ENCODE assay signal across 18 cellular contexts in genomic region chr10:8617792-8618191, GRCh38.
DNase-seq lines count a peak whose midpoint lies in the region; ATAC-seq, FAIRE-seq and TF ChIP-seq lines count a peak whose summit lies in the region.
"Had no signal": no experiment of that assay in that cellular context is flagged by ENCODE, and none has a peak within 500 bp of the region (broad histone marks: within the 10 kb centered on the region; RNA-seq: fewer than 3 reads in every experiment).

No MANE protein-coding gene starts in this region.

- DNase-seq in A549 (ENCODE audit: low read depth in 1 of 2, low spot score in 1 of 2): peak in 1 of 2 experiments; percentile 31
- DNase-seq in HT1080 (ENCODE audit: low read depth): peak; percentile 29
- peak; percentile 34 for DNase-seq in RCC 7860 (ENCODE audit: low spot score)
- DNase-seq in foreskin keratinocyte: no peak
- DNase-seq in epidermal melanocyte (ENCODE audit: insufficient read length, low spot score): no peak
- no peak for DNase-seq in type B pancreatic cell (ENCODE audit: extremely low spot score, unreplicated experiment)
- no peak for DNase-seq in C1 segment of cervical spinal cord (lab: John Stamatoyannopoulos, UW)
- DNase-seq: 8988T; Caco-2; CD4-positive, CD25-positive, alpha-beta regulatory T cell; DMS153; DMS79; GM23248; HCEC 1CT had no signal

- H3K9me3 Mint-ChIP-seq in type B pancreatic cell: no peaks in the 10 kb centered on the region

- CTCF ChIA-PET in A549 (lab: Yijun Ruan, JAX): no interaction called here

- no peaks in the 10 kb centered on the region for H3K27me3 Mint-ChIP-seq in type B pancreatic cell
- H3K27me3 Mint-ChIP-seq: B cell had no signal

- peaks cover 10% of the 10 kb centered on the region for H3K4me1 Mint-ChIP-seq in type B pancreatic cell (ENCODE audit: unreplicated experiment)

- no peaks in the 10 kb centered on the region for H3K9me3 ChIP-seq in A549
- H3K9me3 ChIP-seq: BLaER1 treated with 17β-estradiol and CSF1 and Interleukin-3, amounts not matched to agents 10 nM and 100 nM had no signal

- H3K27ac Mint-ChIP-seq in type B pancreatic cell: no peak overlapping the region
- H3K27ac Mint-ChIP-seq: B cell; CD4-positive, CD25-positive, alpha-beta regulatory T cell had no signal

- peak overlapping the region; percentile 47 to 61; a peak in 5 of 6 replicates for H3K27ac ChIP-seq in A549
- H3K27ac ChIP-seq in foreskin keratinocyte: peak overlapping the region; percentile 29
- H3K27ac ChIP-seq: BLaER1 treated with 17β-estradiol and CSF1 and Interleukin-3, amounts not matched to agents 10 nM and 100 nM; GM23248 had no signal

- no peak for TF ChIP-seq POLR2A in A549 (IDR thresholded peaks at IDR 0.05; ENCODE audit: low read length)

- POLR2A ChIA-PET in A549 (lab: Yijun Ruan, JAX): no interaction called here

- H3K4me1 ChIP-seq in A549 (peaks cover 39% of the 10 kb centered on the region), foreskin keratinocyte (peaks cover 19% of the 10 kb centered on the region)

- TF ChIP-seq RAD21 in A549 (conservative IDR thresholded peaks at IDR 0.05 in 1 of 2, IDR thresholded peaks at IDR 0.05 in 1 of 2): no peak

- no peaks in the 10 kb centered on the region for H3K27me3 ChIP-seq in foreskin keratinocyte
- H3K27me3 ChIP-seq: BLaER1 treated with 17β-estradiol and CSF1 and Interleukin-3, amounts not matched to agents 10 nM and 100 nM had no signal

- H3K4me2 ChIP-seq in A549: peak overlapping the region; percentile 52; the same call in 1 of the 3 replicates
- H3K4me2 ChIP-seq: BLaER1 treated with 17β-estradiol and CSF1 and Interleukin-3, amounts not matched to agents 10 nM and 100 nM had no signal

- no peak overlapping the region for H3K4me3 ChIP-seq in A549
- H3K4me3 ChIP-seq: BLaER1 treated with 17β-estradiol and CSF1 and Interleukin-3, amounts not matched to agents 10 nM and 100 nM; GM12878; GM23248 had no signal

- H3K36me3 Mint-ChIP-seq in type B pancreatic cell: no peaks in the 10 kb centered on the region
- H3K36me3 Mint-ChIP-seq: CD4-positive, CD25-positive, alpha-beta regulatory T cell had no signal

- ATAC-seq in A549 (peak in 1 of 2 experiments; percentile 49; a peak in 2 of 6 replicates), foreskin keratinocyte (no peak), GM21825 (IDR thresholded peaks at IDR 0.05; ENCODE audit: unreplicated experiment) (no peak)
- ATAC-seq: GM12878 had no signal

- TF ChIP-seq EP300 in A549 (IDR thresholded peaks at IDR 0.05): no peak

- no peak overlapping the region for H3K4me3 Mint-ChIP-seq in type B pancreatic cell
- H3K4me3 Mint-ChIP-seq: B cell; CD4-positive, CD25-positive, alpha-beta regulatory T cell had no signal

- 61% methylated on average over 2 of the region's 2 CpGs for WGBS in A549 (ENCODE audit: missing lambda C conversion rate)

- no peak for FAIRE-seq in A549 (lab: Jason Lieb, UNC)
- FAIRE-seq in RCC 7860 (lab: Jason Lieb, UNC): no peak
- FAIRE-seq: GM12878 had no signal

- TF ChIP-seq CTCF in A549 (IDR thresholded peaks at IDR 0.05) (no peak), foreskin keratinocyte (conservative IDR thresholded peaks at IDR 0.05) (no peak), type B pancreatic cell (conservative IDR thresholded peaks at IDR 0.05) (no peak)

TF ChIP-seq in A549, 52 proteins besides CTCF, POLR2A, EP300 and RAD21:
- no peak for TF ChIP-seq ZC3H11A (IDR thresholded peaks at IDR 0.05)
- TF ChIP-seq, protein P1, sequence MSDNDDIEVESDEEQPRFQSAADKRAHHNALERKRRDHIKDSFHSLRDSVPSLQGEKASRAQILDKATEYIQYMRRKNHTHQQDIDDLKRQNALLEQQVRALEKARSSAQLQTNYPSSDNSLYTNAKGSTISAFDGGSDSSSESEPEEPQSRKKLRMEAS (IDR thresholded peaks at IDR 0.05): no peak
- no peak for TF ChIP-seq TP53 (CRISPR knock-in tag; IDR thresholded peaks at IDR 0.05)
- TF ChIP-seq POLR2AphosphoS2 (conservative IDR thresholded peaks at IDR 0.05; ENCODE audit: low read length): no peak
- TF ChIP-seq SMC3 (IDR thresholded peaks at IDR 0.05): no peak
- no peak for TF ChIP-seq MYC (IDR thresholded peaks at IDR 0.05; ENCODE audit: borderline replicate concordance, low read length)
- TF ChIP-seq, protein P2, sequence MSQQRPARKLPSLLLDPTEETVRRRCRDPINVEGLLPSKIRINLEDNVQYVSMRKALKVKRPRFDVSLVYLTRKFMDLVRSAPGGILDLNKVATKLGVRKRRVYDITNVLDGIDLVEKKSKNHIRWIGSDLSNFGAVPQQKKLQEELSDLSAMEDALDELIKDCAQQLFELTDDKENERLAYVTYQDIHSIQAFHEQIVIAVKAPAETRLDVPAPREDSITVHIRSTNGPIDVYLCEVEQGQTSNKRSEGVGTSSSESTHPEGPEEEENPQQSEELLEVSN (IDR thresholded peaks at IDR 0.05; ENCODE audit: borderline replicate concordance, low read depth): no peak
- no peak for TF ChIP-seq MAZ (IDR thresholded peaks at IDR 0.05; ENCODE audit: borderline replicate concordance, low read depth, low read length)
- TF ChIP-seq, protein P3, sequence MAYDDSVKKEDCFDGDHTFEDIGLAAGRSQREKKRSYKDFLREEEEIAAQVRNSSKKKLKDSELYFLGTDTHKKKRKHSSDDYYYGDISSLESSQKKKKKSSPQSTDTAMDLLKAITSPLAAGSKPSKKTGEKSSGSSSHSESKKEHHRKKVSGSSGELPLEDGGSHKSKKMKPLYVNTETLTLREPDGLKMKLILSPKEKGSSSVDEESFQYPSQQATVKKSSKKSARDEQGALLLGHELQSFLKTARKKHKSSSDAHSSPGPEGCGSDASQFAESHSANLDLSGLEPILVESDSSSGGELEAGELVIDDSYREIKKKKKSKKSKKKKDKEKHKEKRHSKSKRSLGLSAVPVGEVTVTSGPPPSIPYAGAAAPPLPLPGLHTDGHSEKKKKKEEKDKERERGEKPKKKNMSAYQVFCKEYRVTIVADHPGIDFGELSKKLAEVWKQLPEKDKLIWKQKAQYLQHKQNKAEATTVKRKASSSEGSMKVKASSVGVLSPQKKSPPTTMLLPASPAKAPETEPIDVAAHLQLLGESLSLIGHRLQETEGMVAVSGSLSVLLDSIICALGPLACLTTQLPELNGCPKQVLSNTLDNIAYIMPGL (CRISPR knock-in tag; IDR thresholded peaks at IDR 0.05; ENCODE audit: borderline replicate concordance): no peak
- no peak for TF ChIP-seq HOXA7 (CRISPR knock-in tag; IDR thresholded peaks at IDR 0.05)
- TF ChIP-seq, protein P4, sequence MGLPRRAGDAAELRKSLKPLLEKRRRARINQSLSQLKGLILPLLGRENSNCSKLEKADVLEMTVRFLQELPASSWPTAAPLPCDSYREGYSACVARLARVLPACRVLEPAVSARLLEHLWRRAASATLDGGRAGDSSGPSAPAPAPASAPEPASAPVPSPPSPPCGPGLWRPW (IDR thresholded peaks at IDR 0.05): no peak
- no peak for TF ChIP-seq RNF2 (IDR thresholded peaks at IDR 0.05; ENCODE audit: borderline replicate concordance, low read depth)
- no peak for TF ChIP-seq CHD2 (IDR thresholded peaks at IDR 0.05; ENCODE audit: low read length, partially characterized antibody)
- no peak for TF ChIP-seq EHF (CRISPR knock-in tag; IDR thresholded peaks at IDR 0.05)
- TF ChIP-seq EHMT2 (IDR thresholded peaks at IDR 0.05; ENCODE audit: low read depth): no peak
- TF ChIP-seq FOSB (CRISPR knock-in tag; IDR thresholded peaks at IDR 0.05): no peak
- no peak for TF ChIP-seq NR3C1 (IDR thresholded peaks at IDR 0.05)
- TF ChIP-seq HEYL (CRISPR knock-in tag; IDR thresholded peaks at IDR 0.05): no peak

Comparison
In these comparisons a context has a peak if more than half of its experiments do, and no peak if none do; other contexts are left out.
1. DNase-seq: peak in HT1080 (single experiment) and RCC 7860 (single experiment); none in foreskin keratinocyte (0 of 2), epidermal melanocyte (single experiment), type B pancreatic cell (single experiment) and C1 segment of cervical spinal cord (0 of 14).